23 cellular contexts compared by ENCODE assay signal in genomic region chr9:99436636-99437035, GRCh38.
"Had no signal": no experiment of that assay in that cellular context is flagged by ENCODE, and none has a peak within 500 bp of the region (broad histone marks: within the 10 kb centered on the region; RNA-seq: fewer than 3 reads in every experiment).

No MANE protein-coding gene starts in this region.

- H3K27me3 ChIP-seq: dorsolateral prefrontal cortex, esophagus muscularis mucosa, foreskin keratinocyte, hepatocyte, right lobe of liver, spleen had no signal

- DNase-seq: cortex of kidney; dorsolateral prefrontal cortex; effector memory CD4-positive, alpha-beta T cell; foreskin keratinocyte; head of caudate nucleus; kidney; left cardiac atrium; left ventricle myocardium inferior; naive thymus-derived CD4-positive, alpha-beta T cell; nephron progenitor cell; psoas muscle; retina; right lobe of liver; spleen; stimulated activated CD4-positive, alpha-beta T cell treated with anti-CD3 and anti-CD28 coated beads, Interleukin-15, amount 100 ng/mL, for 24 hours; stimulated activated CD4-positive, alpha-beta T cell treated with anti-CD3 and anti-CD28 coated beads, Interleukin-1b, Interleukin-23, amount 100 ng/mL, for 48 hours; stimulated activated CD4-positive, alpha-beta T cell treated with anti-CD3 and anti-CD28 coated beads, Interleukin-4, amount 100 ng/mL, for 4 hours; stimulated activated naive CD4-positive, alpha-beta T cell treated with Interleukin-2 at 50 U/mL for 16 hours; trophoblast cell had no signal

- H3K36me3 ChIP-seq: esophagus muscularis mucosa, left ventricle myocardium inferior, right lobe of liver, spleen had no signal

- H3K27ac ChIP-seq: dorsolateral prefrontal cortex, epithelial cell of prostate, esophagus muscularis mucosa, foreskin keratinocyte, hepatocyte, left ventricle myocardium inferior, parathyroid adenoma, psoas muscle, right lobe of liver, spleen had no signal

- H3K9ac ChIP-seq: parathyroid adenoma had no signal

- H3K79me2 ChIP-seq: hepatocyte, parathyroid adenoma had no signal

- H3K4me2 ChIP-seq: hepatocyte had no signal

- H3K4me1 ChIP-seq: esophagus muscularis mucosa, left ventricle myocardium inferior, parathyroid adenoma, psoas muscle, right lobe of liver had no signal

- H3K4me3 ChIP-seq: dorsolateral prefrontal cortex, esophagus muscularis mucosa, hepatocyte, left ventricle myocardium inferior, psoas muscle, right lobe of liver, spleen had no signal

- ATAC-seq: foreskin keratinocyte; left cardiac atrium; naive thymus-derived CD4-positive, alpha-beta T cell; right lobe of liver had no signal

- H3K9me3 ChIP-seq: psoas muscle, right lobe of liver, spleen had no signal
